In the genomic region with DNA sequence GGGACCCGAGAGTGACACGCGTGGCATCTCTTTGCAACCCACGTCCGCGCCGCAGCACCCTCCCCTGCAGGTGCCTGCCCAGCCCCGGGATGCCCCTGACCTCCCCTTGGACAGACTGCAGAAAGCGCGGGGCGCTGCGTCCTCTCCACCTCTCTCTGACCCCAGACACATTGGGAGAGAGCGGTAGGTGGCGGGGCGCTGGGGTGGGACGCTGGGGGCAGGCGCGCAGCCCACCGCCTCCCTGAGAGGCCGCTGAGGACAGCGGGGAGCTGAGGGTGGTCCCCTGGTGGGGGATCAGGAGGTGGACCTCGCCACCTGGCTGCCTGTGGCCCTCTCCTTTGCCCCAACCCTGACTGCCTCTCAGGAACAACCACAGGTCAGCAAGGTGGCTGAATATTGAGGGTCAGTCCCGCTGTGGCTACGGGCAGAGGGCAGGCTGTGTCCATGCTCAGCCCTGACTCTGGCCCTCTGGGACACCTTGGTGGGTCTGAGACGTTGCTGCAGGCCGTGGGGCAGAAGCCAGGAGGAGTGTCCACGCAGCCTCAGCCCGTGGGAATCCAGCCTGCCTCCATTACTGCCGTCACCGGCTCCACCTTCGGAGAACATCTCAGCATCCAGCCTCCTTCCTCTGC, we compare ENCODE assay signal across 6 cellular contexts. TPM values are rescaled to one million over a fixed set of nuclear protein-coding genes. Genes with fewer than 3 reads are reported as not detected.
DNase-seq lines count a peak whose midpoint lies in the region; ATAC-seq and TF ChIP-seq lines count a peak whose summit lies in the region.

No MANE protein-coding gene starts in this region.

- peak overlapping the region; percentile 74 for H3K4me3 ChIP-seq in fibroblast of villous mesenchyme (ENCODE audit: low read depth, low read length)

- H3K27ac Mint-ChIP-seq in activated CD4-positive, alpha-beta T cell treated with anti-CD3 and anti-CD28 coated beads, Interleukin-2, amount 10 ng/mL, durations not matched to agents 7 days and 5 days = peak overlapping the region; percentile 57

- peak overlapping the region; percentile 90 for H3K27ac ChIP-seq in substantia nigra (ENCODE audit: low read depth, low read length, poor library complexity, severe bottlenecking)

- no peaks in the 10 kb centered on the region for H3K9me3 Mint-ChIP-seq in activated CD4-positive, alpha-beta T cell treated with anti-CD3 and anti-CD28 coated beads, Interleukin-2, amount 10 ng/mL, durations not matched to agents 7 days and 5 days

- ATAC-seq in GM19452 (IDR thresholded peaks at IDR 0.05; ENCODE audit: unreplicated experiment) = no peak

- H3K27me3 Mint-ChIP-seq in activated CD4-positive, alpha-beta T cell treated with anti-CD3 and anti-CD28 coated beads, Interleukin-2, amount 10 ng/mL, durations not matched to agents 7 days and 5 days = no peaks in the 10 kb centered on the region

- CTCF ChIA-PET in activated CD4-positive, alpha-beta T cell treated with anti-CD3 and anti-CD28 coated beads, Interleukin-2, amount 10 ng/mL, durations not matched to agents 7 days and 5 days (lab: Charles Lee) = interaction anchor here (0.6 to 1.7 kb wide), 4 partner anchors 8 to 587 kb away, joined by 3 to 4 read pairs (median 4); no protein-coding TSS in a partner anchor

- no peak for TF ChIP-seq CTCF in fibroblast of villous mesenchyme (IDR thresholded peaks at IDR 0.05; ENCODE audit: insufficient read depth, low read depth, low read length)

- no peak for DNase-seq in activated CD4-positive, alpha-beta T cell treated with anti-CD3 and anti-CD28 coated beads, Interleukin-2, amount 10 ng/mL, durations not matched to agents 7 days and 5 days
- no peak for DNase-seq in activated CD4-positive, alpha-beta T cell treated with anti-CD3 and anti-CD28 coated beads for 1 hour
- DNase-seq in fibroblast of villous mesenchyme (ENCODE audit: low read depth) = no peak
- peak in 2 of 49 donors; percentile 47 to 55 for DNase-seq in substantia nigra (lab: John Stamatoyannopoulos, UW)
- DNase-seq in NCI-H2107 treated with DMSO at 0.1 percent for 48 hours (lab: John Stamatoyannopoulos, UW; ENCODE audit: unreplicated experiment) = no peak

- H3K4me3 Mint-ChIP-seq in activated CD4-positive, alpha-beta T cell treated with anti-CD3 and anti-CD28 coated beads, Interleukin-2, amount 10 ng/mL, durations not matched to agents 7 days and 5 days = peak overlapping the region; percentile 69

- H3K4me1 Mint-ChIP-seq in activated CD4-positive, alpha-beta T cell treated with anti-CD3 and anti-CD28 coated beads, Interleukin-2, amount 10 ng/mL, durations not matched to agents 7 days and 5 days = peaks cover 39% of the 10 kb centered on the region

- peaks cover 29% of the 10 kb centered on the region for H3K36me3 Mint-ChIP-seq in activated CD4-positive, alpha-beta T cell treated with anti-CD3 and anti-CD28 coated beads, Interleukin-2, amount 10 ng/mL, durations not matched to agents 7 days and 5 days (ENCODE audit: low read depth)

- POLR2A ChIA-PET in activated CD4-positive, alpha-beta T cell treated with anti-CD3 and anti-CD28 coated beads, Interleukin-2, amount 10 ng/mL, durations not matched to agents 7 days and 5 days (lab: Charles Lee) = no interaction called here

RNA-seq across cellular contexts. Expression of a gene that starts 0.8 kb away (rescaled TPM):
- 10 to 100 TPM; 63.4 to 63.7 TPM for total RNA-seq in activated CD4-positive, alpha-beta T cell treated with anti-CD3 and anti-CD28 coated beads, Interleukin-2, amount 10 ng/mL, durations not matched to agents 7 days and 5 days
- 49.9 and 51.4 TPM in 2 replicates for total RNA-seq in fibroblast of villous mesenchyme

RNA-seq across cellular contexts. Expression of a gene that starts 5.8 kb away (rescaled TPM):
- total RNA-seq in activated CD4-positive, alpha-beta T cell treated with anti-CD3 and anti-CD28 coated beads, Interleukin-2, amount 10 ng/mL, durations not matched to agents 7 days and 5 days = 1 to 10 TPM; 5.1 to 6.6 TPM
- 0.86 and 0.97 TPM in 2 replicates for total RNA-seq in fibroblast of villous mesenchyme

RNA-seq across cellular contexts. Expression of a gene that starts 27.9 kb away (rescaled TPM):
- 1 to 10 TPM; 1.2 to 1.4 TPM for total RNA-seq in activated CD4-positive, alpha-beta T cell treated with anti-CD3 and anti-CD28 coated beads, Interleukin-2, amount 10 ng/mL, durations not matched to agents 7 days and 5 days
- 0.32 and 0.43 TPM in 2 replicates for total RNA-seq in fibroblast of villous mesenchyme

RNA-seq across cellular contexts. Expression of a gene that starts 33.3 kb away (rescaled TPM):
- 10 to 100 TPM; 69.5 to 92.1 TPM for total RNA-seq in activated CD4-positive, alpha-beta T cell treated with anti-CD3 and anti-CD28 coated beads, Interleukin-2, amount 10 ng/mL, durations not matched to agents 7 days and 5 days
- total RNA-seq in fibroblast of villous mesenchyme = 43.2 and 54.8 TPM in 2 replicates

RNA-seq across cellular contexts. Expression of a gene that starts 34.0 kb away (rescaled TPM):
- total RNA-seq in activated CD4-positive, alpha-beta T cell treated with anti-CD3 and anti-CD28 coated beads, Interleukin-2, amount 10 ng/mL, durations not matched to agents 7 days and 5 days = 10 to 100 TPM; 18.9 to 24.4 TPM
- 25.0 and 36.7 TPM in 2 replicates for total RNA-seq in fibroblast of villous mesenchyme
